ENCODE assay signal across 1 cellular context in the genomic region with DNA sequence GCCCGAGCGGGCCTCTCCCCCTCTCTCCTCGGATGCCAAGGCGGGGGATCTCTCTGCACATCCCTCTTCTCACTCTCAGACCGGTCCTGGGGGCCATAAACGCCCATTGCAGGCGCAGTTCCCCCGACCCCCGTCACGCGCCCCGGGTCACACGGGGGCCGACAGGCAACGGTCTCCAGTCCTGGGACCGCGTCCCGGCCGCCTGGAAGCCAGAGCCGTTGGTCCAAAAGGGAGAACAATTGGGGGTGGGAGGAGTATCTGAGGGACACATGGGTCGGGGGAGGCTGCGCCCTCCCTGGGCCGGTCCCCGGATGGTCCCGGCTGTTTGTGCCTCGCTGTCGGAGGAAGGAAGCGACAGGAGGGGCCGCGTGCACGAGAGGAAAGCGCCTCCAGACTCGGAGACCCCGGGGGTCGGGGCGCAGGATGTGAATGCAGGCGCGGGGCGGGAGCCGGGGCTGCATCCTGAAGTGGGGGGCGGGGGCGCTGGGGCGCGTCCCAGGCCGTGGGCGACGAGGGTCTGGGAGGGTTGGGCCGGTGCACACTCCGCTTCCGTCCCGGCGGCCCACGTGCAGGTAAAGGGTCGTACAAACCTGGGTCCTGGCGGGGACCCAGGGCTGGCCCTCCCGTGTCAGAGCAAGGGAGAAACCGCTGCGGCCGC.
TF ChIP-seq lines count a peak whose summit lies in the region.

No MANE protein-coding gene starts in this region.

TF ChIP-seq in HepG2, 621 proteins besides CTCF, POLR2A, EP300 and RAD21 (continued from another document and continues in another):
- TF ChIP-seq, protein P1, sequence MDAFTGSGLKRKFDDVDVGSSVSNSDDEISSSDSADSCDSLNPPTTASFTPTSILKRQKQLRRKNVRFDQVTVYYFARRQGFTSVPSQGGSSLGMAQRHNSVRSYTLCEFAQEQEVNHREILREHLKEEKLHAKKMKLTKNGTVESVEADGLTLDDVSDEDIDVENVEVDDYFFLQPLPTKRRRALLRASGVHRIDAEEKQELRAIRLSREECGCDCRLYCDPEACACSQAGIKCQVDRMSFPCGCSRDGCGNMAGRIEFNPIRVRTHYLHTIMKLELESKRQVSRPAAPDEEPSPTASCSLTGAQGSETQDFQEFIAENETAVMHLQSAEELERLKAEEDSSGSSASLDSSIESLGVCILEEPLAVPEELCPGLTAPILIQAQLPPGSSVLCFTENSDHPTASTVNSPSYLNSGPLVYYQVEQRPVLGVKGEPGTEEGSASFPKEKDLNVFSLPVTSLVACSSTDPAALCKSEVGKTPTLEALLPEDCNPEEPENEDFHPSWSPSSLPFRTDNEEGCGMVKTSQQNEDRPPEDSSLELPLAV (CRISPR knock-in tag; conservative IDR thresholded peaks at IDR 0.05; ENCODE audit: low read depth) = no peak
- TF ChIP-seq, protein P2, sequence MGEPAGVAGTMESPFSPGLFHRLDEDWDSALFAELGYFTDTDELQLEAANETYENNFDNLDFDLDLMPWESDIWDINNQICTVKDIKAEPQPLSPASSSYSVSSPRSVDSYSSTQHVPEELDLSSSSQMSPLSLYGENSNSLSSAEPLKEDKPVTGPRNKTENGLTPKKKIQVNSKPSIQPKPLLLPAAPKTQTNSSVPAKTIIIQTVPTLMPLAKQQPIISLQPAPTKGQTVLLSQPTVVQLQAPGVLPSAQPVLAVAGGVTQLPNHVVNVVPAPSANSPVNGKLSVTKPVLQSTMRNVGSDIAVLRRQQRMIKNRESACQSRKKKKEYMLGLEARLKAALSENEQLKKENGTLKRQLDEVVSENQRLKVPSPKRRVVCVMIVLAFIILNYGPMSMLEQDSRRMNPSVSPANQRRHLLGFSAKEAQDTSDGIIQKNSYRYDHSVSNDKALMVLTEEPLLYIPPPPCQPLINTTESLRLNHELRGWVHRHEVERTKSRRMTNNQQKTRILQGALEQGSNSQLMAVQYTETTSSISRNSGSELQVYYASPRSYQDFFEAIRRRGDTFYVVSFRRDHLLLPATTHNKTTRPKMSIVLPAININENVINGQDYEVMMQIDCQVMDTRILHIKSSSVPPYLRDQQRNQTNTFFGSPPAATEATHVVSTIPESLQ (CRISPR knock-in tag; conservative IDR thresholded peaks at IDR 0.05) = no peak
- peak; percentile 58; the same call in 1 of the 2 replicates for TF ChIP-seq ZBTB7B (CRISPR knock-in tag; IDR thresholded peaks at IDR 0.05)
- no peak for TF ChIP-seq ZNF33A (CRISPR knock-in tag; IDR thresholded peaks at IDR 0.05; ENCODE audit: borderline replicate concordance)
- no peak for TF ChIP-seq EHMT2 (IDR thresholded peaks at IDR 0.05; ENCODE audit: borderline replicate concordance, low read depth, low read length)
- no peak for TF ChIP-seq ZNF160 (CRISPR knock-in tag; IDR thresholded peaks at IDR 0.05)
- TF ChIP-seq, protein P3, sequence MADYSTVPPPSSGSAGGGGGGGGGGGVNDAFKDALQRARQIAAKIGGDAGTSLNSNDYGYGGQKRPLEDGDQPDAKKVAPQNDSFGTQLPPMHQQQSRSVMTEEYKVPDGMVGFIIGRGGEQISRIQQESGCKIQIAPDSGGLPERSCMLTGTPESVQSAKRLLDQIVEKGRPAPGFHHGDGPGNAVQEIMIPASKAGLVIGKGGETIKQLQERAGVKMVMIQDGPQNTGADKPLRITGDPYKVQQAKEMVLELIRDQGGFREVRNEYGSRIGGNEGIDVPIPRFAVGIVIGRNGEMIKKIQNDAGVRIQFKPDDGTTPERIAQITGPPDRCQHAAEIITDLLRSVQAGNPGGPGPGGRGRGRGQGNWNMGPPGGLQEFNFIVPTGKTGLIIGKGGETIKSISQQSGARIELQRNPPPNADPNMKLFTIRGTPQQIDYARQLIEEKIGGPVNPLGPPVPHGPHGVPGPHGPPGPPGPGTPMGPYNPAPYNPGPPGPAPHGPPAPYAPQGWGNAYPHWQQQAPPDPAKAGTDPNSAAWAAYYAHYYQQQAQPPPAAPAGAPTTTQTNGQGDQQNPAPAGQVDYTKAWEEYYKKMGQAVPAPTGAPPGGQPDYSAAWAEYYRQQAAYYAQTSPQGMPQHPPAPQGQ (CRISPR knock-in tag; IDR thresholded peaks at IDR 0.05; ENCODE audit: borderline replicate concordance) = no peak
- no peak for TF ChIP-seq ZNF768 (CRISPR knock-in tag; IDR thresholded peaks at IDR 0.05)
- TF ChIP-seq TSC22D2 (CRISPR knock-in tag; IDR thresholded peaks at IDR 0.05; ENCODE audit: borderline replicate concordance) = no peak
- no peak for TF ChIP-seq ZNF264 (CRISPR knock-in tag; IDR thresholded peaks at IDR 0.05)
- TF ChIP-seq NR3C1 (CRISPR knock-in tag; IDR thresholded peaks at IDR 0.05) = no peak
- no peak for TF ChIP-seq GATAD1 (CRISPR knock-in tag; IDR thresholded peaks at IDR 0.05)
- TF ChIP-seq ZNF670 (CRISPR knock-in tag; IDR thresholded peaks at IDR 0.05; ENCODE audit: borderline replicate concordance) = no peak
- TF ChIP-seq ZNF510 (CRISPR knock-in tag; IDR thresholded peaks at IDR 0.05; ENCODE audit: low read depth) = 0 out of 2 replicates have a peak, but pooled peaks have one; percentile 86
- TF ChIP-seq, protein P4, sequence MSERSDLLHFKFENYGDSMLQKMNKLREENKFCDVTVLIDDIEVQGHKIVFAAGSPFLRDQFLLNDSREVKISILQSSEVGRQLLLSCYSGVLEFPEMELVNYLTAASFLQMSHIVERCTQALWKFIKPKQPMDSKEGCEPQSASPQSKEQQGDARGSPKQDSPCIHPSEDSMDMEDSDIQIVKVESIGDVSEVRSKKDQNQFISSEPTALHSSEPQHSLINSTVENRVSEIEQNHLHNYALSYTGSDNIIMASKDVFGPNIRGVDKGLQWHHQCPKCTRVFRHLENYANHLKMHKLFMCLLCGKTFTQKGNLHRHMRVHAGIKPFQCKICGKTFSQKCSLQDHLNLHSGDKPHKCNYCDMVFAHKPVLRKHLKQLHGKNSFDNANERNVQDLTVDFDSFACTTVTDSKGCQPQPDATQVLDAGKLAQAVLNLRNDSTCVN (CRISPR knock-in tag; IDR thresholded peaks at IDR 0.05; ENCODE audit: borderline replicate concordance) = no peak
- TF ChIP-seq, protein P5, sequence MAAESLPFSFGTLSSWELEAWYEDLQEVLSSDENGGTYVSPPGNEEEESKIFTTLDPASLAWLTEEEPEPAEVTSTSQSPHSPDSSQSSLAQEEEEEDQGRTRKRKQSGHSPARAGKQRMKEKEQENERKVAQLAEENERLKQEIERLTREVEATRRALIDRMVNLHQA (CRISPR knock-in tag; IDR thresholded peaks at IDR 0.05) = no peak
- no peak for TF ChIP-seq ZSCAN25 (CRISPR knock-in tag; IDR thresholded peaks at IDR 0.05)
- no peak for TF ChIP-seq ZNF432 (CRISPR knock-in tag; IDR thresholded peaks at IDR 0.05; ENCODE audit: borderline replicate concordance)
- TF ChIP-seq ZFP82 (CRISPR knock-in tag; IDR thresholded peaks at IDR 0.05; ENCODE audit: borderline replicate concordance) = no peak
- no peak for TF ChIP-seq CHCHD3 (CRISPR knock-in tag; IDR thresholded peaks at IDR 0.05)
- no peak for TF ChIP-seq SALL1 (CRISPR knock-in tag; IDR thresholded peaks at IDR 0.05)
- TF ChIP-seq DNMT1 (CRISPR knock-in tag; IDR thresholded peaks at IDR 0.05) = no peak
- no peak for TF ChIP-seq ZSCAN31 (CRISPR knock-in tag; IDR thresholded peaks at IDR 0.05; ENCODE audit: low read depth)
- no peak for TF ChIP-seq ZNF496 (CRISPR knock-in tag; IDR thresholded peaks at IDR 0.05; ENCODE audit: insufficient replicate concordance)
- no peak for TF ChIP-seq CEBPB (IDR thresholded peaks at IDR 0.05; ENCODE audit: borderline replicate concordance, low read depth, low read length)
- TF ChIP-seq, protein P6, sequence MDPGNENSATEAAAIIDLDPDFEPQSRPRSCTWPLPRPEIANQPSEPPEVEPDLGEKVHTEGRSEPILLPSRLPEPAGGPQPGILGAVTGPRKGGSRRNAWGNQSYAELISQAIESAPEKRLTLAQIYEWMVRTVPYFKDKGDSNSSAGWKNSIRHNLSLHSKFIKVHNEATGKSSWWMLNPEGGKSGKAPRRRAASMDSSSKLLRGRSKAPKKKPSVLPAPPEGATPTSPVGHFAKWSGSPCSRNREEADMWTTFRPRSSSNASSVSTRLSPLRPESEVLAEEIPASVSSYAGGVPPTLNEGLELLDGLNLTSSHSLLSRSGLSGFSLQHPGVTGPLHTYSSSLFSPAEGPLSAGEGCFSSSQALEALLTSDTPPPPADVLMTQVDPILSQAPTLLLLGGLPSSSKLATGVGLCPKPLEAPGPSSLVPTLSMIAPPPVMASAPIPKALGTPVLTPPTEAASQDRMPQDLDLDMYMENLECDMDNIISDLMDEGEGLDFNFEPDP (CRISPR knock-in tag; conservative IDR thresholded peaks at IDR 0.05) = no peak
- no peak for TF ChIP-seq ZNF136 (CRISPR knock-in tag; IDR thresholded peaks at IDR 0.05; ENCODE audit: low read depth)
- TF ChIP-seq ZNF337 (CRISPR knock-in tag; IDR thresholded peaks at IDR 0.05; ENCODE audit: borderline replicate concordance, low read depth) = no peak
- TF ChIP-seq, protein P7, sequence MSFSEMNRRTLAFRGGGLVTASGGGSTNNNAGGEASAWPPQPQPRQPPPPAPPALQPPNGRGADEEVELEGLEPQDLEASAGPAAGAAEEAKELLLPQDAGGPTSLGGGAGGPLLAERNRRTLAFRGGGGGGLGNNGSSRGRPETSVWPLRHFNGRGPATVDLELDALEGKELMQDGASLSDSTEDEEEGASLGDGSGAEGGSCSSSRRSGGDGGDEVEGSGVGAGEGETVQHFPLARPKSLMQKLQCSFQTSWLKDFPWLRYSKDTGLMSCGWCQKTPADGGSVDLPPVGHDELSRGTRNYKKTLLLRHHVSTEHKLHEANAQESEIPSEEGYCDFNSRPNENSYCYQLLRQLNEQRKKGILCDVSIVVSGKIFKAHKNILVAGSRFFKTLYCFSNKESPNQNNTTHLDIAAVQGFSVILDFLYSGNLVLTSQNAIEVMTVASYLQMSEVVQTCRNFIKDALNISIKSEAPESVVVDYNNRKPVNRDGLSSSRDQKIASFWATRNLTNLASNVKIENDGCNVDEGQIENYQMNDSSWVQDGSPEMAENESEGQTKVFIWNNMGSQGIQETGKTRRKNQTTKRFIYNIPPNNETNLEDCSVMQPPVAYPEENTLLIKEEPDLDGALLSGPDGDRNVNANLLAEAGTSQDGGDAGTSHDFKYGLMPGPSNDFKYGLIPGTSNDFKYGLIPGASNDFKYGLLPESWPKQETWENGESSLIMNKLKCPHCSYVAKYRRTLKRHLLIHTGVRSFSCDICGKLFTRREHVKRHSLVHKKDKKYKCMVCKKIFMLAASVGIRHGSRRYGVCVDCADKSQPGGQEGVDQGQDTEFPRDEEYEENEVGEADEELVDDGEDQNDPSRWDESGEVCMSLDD (CRISPR knock-in tag; IDR thresholded peaks at IDR 0.05; ENCODE audit: borderline replicate concordance) = no peak
- TF ChIP-seq CC2D1A (CRISPR knock-in tag; IDR thresholded peaks at IDR 0.05) = no peak
- TF ChIP-seq ZNF891 (CRISPR knock-in tag; IDR thresholded peaks at IDR 0.05) = no peak
- TF ChIP-seq, protein P8, sequence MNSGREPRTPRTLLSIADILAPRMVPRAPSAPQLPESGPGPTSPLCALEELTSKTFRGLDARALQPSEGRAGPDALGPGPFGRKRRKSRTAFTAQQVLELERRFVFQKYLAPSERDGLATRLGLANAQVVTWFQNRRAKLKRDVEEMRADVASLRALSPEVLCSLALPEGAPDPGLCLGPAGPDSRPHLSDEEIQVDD (CRISPR knock-in tag; IDR thresholded peaks at IDR 0.05; ENCODE audit: borderline replicate concordance) = no peak
- no peak for TF ChIP-seq SRSF9 (IDR thresholded peaks at IDR 0.05; ENCODE audit: borderline replicate concordance, insufficient read depth, low read depth, low read length, poor library complexity, severe bottlenecking)
- no peak for TF ChIP-seq ZMAT3 (CRISPR knock-in tag; conservative IDR thresholded peaks at IDR 0.05)
- TF ChIP-seq, protein P9, sequence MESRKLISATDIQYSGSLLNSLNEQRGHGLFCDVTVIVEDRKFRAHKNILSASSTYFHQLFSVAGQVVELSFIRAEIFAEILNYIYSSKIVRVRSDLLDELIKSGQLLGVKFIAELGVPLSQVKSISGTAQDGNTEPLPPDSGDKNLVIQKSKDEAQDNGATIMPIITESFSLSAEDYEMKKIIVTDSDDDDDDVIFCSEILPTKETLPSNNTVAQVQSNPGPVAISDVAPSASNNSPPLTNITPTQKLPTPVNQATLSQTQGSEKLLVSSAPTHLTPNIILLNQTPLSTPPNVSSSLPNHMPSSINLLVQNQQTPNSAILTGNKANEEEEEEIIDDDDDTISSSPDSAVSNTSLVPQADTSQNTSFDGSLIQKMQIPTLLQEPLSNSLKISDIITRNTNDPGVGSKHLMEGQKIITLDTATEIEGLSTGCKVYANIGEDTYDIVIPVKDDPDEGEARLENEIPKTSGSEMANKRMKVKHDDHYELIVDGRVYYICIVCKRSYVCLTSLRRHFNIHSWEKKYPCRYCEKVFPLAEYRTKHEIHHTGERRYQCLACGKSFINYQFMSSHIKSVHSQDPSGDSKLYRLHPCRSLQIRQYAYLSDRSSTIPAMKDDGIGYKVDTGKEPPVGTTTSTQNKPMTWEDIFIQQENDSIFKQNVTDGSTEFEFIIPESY (CRISPR knock-in tag; IDR thresholded peaks at IDR 0.05) = no peak
- TF ChIP-seq XRCC5 (optimal IDR thresholded peaks at IDR 0.05; ENCODE audit: low read length) = no peak
- no peak; the same call in 1 of the 2 replicates for TF ChIP-seq HOXA3 (CRISPR knock-in tag; IDR thresholded peaks at IDR 0.05)
- TF ChIP-seq, protein P10, sequence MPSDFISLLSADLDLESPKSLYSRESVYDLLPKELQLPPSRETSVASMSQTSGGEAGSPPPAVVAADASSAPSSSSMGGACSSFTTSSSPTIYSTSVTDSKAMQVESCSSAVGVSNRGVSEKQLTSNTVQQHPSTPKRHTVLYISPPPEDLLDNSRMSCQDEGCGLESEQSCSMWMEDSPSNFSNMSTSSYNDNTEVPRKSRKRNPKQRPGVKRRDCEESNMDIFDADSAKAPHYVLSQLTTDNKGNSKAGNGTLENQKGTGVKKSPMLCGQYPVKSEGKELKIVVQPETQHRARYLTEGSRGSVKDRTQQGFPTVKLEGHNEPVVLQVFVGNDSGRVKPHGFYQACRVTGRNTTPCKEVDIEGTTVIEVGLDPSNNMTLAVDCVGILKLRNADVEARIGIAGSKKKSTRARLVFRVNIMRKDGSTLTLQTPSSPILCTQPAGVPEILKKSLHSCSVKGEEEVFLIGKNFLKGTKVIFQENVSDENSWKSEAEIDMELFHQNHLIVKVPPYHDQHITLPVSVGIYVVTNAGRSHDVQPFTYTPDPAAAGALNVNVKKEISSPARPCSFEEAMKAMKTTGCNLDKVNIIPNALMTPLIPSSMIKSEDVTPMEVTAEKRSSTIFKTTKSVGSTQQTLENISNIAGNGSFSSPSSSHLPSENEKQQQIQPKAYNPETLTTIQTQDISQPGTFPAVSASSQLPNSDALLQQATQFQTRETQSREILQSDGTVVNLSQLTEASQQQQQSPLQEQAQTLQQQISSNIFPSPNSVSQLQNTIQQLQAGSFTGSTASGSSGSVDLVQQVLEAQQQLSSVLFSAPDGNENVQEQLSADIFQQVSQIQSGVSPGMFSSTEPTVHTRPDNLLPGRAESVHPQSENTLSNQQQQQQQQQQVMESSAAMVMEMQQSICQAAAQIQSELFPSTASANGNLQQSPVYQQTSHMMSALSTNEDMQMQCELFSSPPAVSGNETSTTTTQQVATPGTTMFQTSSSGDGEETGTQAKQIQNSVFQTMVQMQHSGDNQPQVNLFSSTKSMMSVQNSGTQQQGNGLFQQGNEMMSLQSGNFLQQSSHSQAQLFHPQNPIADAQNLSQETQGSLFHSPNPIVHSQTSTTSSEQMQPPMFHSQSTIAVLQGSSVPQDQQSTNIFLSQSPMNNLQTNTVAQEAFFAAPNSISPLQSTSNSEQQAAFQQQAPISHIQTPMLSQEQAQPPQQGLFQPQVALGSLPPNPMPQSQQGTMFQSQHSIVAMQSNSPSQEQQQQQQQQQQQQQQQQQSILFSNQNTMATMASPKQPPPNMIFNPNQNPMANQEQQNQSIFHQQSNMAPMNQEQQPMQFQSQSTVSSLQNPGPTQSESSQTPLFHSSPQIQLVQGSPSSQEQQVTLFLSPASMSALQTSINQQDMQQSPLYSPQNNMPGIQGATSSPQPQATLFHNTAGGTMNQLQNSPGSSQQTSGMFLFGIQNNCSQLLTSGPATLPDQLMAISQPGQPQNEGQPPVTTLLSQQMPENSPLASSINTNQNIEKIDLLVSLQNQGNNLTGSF (CRISPR knock-in tag; IDR thresholded peaks at IDR 0.05) = no peak
